8 cellular contexts compared by ENCODE assay signal in genomic region chr20:57488277-57488676, GRCh38. TPM values are rescaled to one million over a fixed set of nuclear protein-coding genes. Genes with fewer than 3 reads are reported as not detected.
"Had no signal": no experiment of that assay in that cellular context is flagged by ENCODE, and none has a peak within 500 bp of the region (broad histone marks: within the 10 kb centered on the region; RNA-seq: fewer than 3 reads in every experiment).

No MANE protein-coding gene starts in this region.

RNA-seq across cellular contexts. Expression of gene CTCFL, which starts 36.7 kb away (rescaled TPM):
- total RNA-seq: PC-3, PC-9, Peyer's patch, Right ventricle myocardium inferior, Right ventricle myocardium superior, RPMI7951, SJSA1 had no signal
- polyA plus RNA-seq: SK-N-SH had no signal
